ENCODE assay signal across 8 cellular contexts in genomic region chr19:38004100-38004504, GRCh38.
DNase-seq lines count a peak whose midpoint lies in the region; ATAC-seq and TF ChIP-seq lines count a peak whose summit lies in the region.

No MANE protein-coding gene starts in this region.

- TF ChIP-seq POLR2A in suprapubic skin (IDR thresholded peaks at IDR 0.05), result no peak

- H3K27ac ChIP-seq in WERI-Rb-1 (peak overlapping the region; percentile 85), suprapubic skin (peak overlapping the region; percentile 90)

- TF ChIP-seq CTCF in WERI-Rb-1 (IDR thresholded peaks at IDR 0.05; ENCODE audit: low read depth, low read length) (no peak), suprapubic skin (IDR thresholded peaks at IDR 0.05) (no peak)

- no peaks in the 10 kb centered on the region for H3K27me3 ChIP-seq in WERI-Rb-1 (ENCODE audit: insufficient read depth, low read depth, severe bottlenecking)
- H3K27me3 ChIP-seq in iPS-15b (ENCODE audit: control insufficient read depth, insufficient read depth, low read length), result no peaks in the 10 kb centered on the region
- H3K27me3 ChIP-seq in suprapubic skin, result no peaks in the 10 kb centered on the region

- H3K9me3 ChIP-seq in WERI-Rb-1 (ENCODE audit: severe bottlenecking), result no peaks in the 10 kb centered on the region
- H3K9me3 ChIP-seq in iPS-15b (ENCODE audit: control insufficient read depth, insufficient read depth, low read length), result no peaks in the 10 kb centered on the region
- H3K9me3 ChIP-seq in suprapubic skin, result no peaks in the 10 kb centered on the region

- 9% methylated on average over 3 of the region's 3 CpGs for WGBS in suprapubic skin

- peak overlapping the region; percentile 26 for H3K4me3 ChIP-seq in WERI-Rb-1 (ENCODE audit: low read depth, low read length)
- peak overlapping the region; percentile 31 for H3K4me3 ChIP-seq in iPS-15b (ENCODE audit: low read depth, low read length)
- peak overlapping the region; percentile 45 for H3K4me3 ChIP-seq in suprapubic skin

- TF ChIP-seq EP300 in suprapubic skin (IDR thresholded peaks at IDR 0.05), result no peak

- H3K4me1 ChIP-seq in iPS-15b (ENCODE audit: control insufficient read depth, insufficient read depth, low read length), result peaks cover 17% of the 10 kb centered on the region
- H3K4me1 ChIP-seq in suprapubic skin, result peaks cover 29% of the 10 kb centered on the region

- H3K9ac ChIP-seq in iPS-15b (ENCODE audit: low read depth, low read length), result peak overlapping the region; percentile 85

- no peak for DNase-seq in WERI-Rb-1
- DNase-seq in suprapubic skin (ENCODE audit: low spot score in 2 of 2), result no peak
- no peak for DNase-seq in effector CD4-positive, alpha-beta T cell
- no peak for DNase-seq in SK-N-DZ (ENCODE audit: low spot score)
- no peak for DNase-seq in HuH-7.5 (ENCODE audit: low spot score)

- ATAC-seq in GM21526 (IDR thresholded peaks at IDR 0.05; ENCODE audit: low FRiP score, unreplicated experiment) (peak; percentile 19), GM18858 (IDR thresholded peaks at IDR 0.05; ENCODE audit: unreplicated experiment) (no peak)

- H3K36me3 ChIP-seq in WERI-Rb-1 (no peaks in the 10 kb centered on the region; the same call in 1 of the 2 replicates), iPS-15b (ENCODE audit: control insufficient read depth, insufficient read depth, low read length) (no peaks in the 10 kb centered on the region), suprapubic skin (no peaks in the 10 kb centered on the region)
